In genomic region chr3:71488391-71488809, GRCh38 we compare ENCODE assay signal across 16 cellular contexts.
A peak's percentile ranks its signal among the peaks of the same experiment; 100 is the strongest.
DNase-seq lines count a peak whose midpoint lies in the region; ATAC-seq and TF ChIP-seq lines count a peak whose summit lies in the region.
"Had no signal": no experiment of that assay in that cellular context is flagged by ENCODE, and none has a peak within 500 bp of the region (broad histone marks: within the 10 kb centered on the region; RNA-seq: fewer than 3 reads in every experiment).

No MANE protein-coding gene starts in this region.

- peaks cover 5% of the 10 kb centered on the region for H3K9me3 Mint-ChIP-seq in activated naive CD8-positive, alpha-beta T cell treated with anti-CD3 and anti-CD28 coated beads, Interleukin-2, amount 10 ng/mL, durations not matched to agents 7 days and 5 days

- H3K27ac ChIP-seq in thymus (ENCODE audit: low read depth): peak overlapping the region; percentile 42
- H3K27ac ChIP-seq: esophagus squamous epithelium, thoracic aorta had no signal

- H3K4me1 Mint-ChIP-seq in activated naive CD8-positive, alpha-beta T cell treated with anti-CD3 and anti-CD28 coated beads, Interleukin-2, amount 10 ng/mL, durations not matched to agents 7 days and 5 days: peaks cover 76% of the 10 kb centered on the region

- H3K4me3 Mint-ChIP-seq in activated naive CD8-positive, alpha-beta T cell treated with anti-CD3 and anti-CD28 coated beads, Interleukin-2, amount 10 ng/mL, durations not matched to agents 7 days and 5 days: peak overlapping the region; percentile 77

- no peaks in the 10 kb centered on the region for H3K4me1 ChIP-seq in thymus (ENCODE audit: control insufficient read depth, insufficient read depth, low read length)
- H3K4me1 ChIP-seq: esophagus squamous epithelium, prostate gland had no signal

- peak; percentile 79 for ATAC-seq in SK-N-SH treated with all-trans-retinoic acid at 6 μM for 48 hours
- no peak for ATAC-seq in activated naive CD8-positive, alpha-beta T cell treated with anti-CD3 and anti-CD28 coated beads, Interleukin-2, amount 10 ng/mL, durations not matched to agents 7 days and 5 days (ENCODE audit: low read depth)
- no peak for ATAC-seq in HG02623 (IDR thresholded peaks at IDR 0.05; ENCODE audit: unreplicated experiment)
- ATAC-seq: HCT116 had no signal

- POLR2A ChIA-PET in activated naive CD8-positive, alpha-beta T cell treated with anti-CD3 and anti-CD28 coated beads, Interleukin-2, amount 10 ng/mL, durations not matched to agents 7 days and 5 days (lab: Charles Lee): interaction anchor here (0.9 to 5.1 kb wide), 7 partner anchors 8 to 183 kb away, joined by 3 to 54 read pairs (median 4); partner anchors contain the start of gene FOXP1

- H3K36me3 Mint-ChIP-seq in activated naive CD8-positive, alpha-beta T cell treated with anti-CD3 and anti-CD28 coated beads, Interleukin-2, amount 10 ng/mL, durations not matched to agents 7 days and 5 days: peaks cover 26% of the 10 kb centered on the region

- intact Hi-C loops in posterior cingulate gyrus (cut with DNase I): no loop called here

- WGBS in thymus: 96% methylated on average over 6 of the region's 6 CpGs

- H3K27me3 ChIP-seq in thymus (ENCODE audit: control insufficient read depth, insufficient read depth): no peaks in the 10 kb centered on the region
- H3K27me3 ChIP-seq: esophagus squamous epithelium had no signal

- H3K4me3 ChIP-seq in thymus (ENCODE audit: low read length): no peak overlapping the region
- H3K4me3 ChIP-seq: esophagus squamous epithelium, mucosa of descending colon, prostate gland, thoracic aorta had no signal

- H3K27ac Mint-ChIP-seq in activated naive CD8-positive, alpha-beta T cell treated with anti-CD3 and anti-CD28 coated beads, Interleukin-2, amount 10 ng/mL, durations not matched to agents 7 days and 5 days: peak overlapping the region; percentile 96

- H3K36me3 ChIP-seq in thymus (ENCODE audit: control insufficient read depth, insufficient read depth): no peaks in the 10 kb centered on the region
- H3K36me3 ChIP-seq: prostate gland, thoracic aorta had no signal

- H3K27me3 Mint-ChIP-seq in activated naive CD8-positive, alpha-beta T cell treated with anti-CD3 and anti-CD28 coated beads, Interleukin-2, amount 10 ng/mL, durations not matched to agents 7 days and 5 days: no peaks in the 10 kb centered on the region

- H3K9me3 ChIP-seq in thymus (ENCODE audit: control insufficient read depth): no peaks in the 10 kb centered on the region
- H3K9me3 ChIP-seq: prostate gland, thoracic aorta had no signal

- DNase-seq in stimulated activated CD4-positive, alpha-beta T cell treated with anti-CD3 and anti-CD28 coated beads, Interleukin-2, amount 100 ng/mL, for 4 hours (ENCODE audit: low read depth): peak; percentile 24
- DNase-seq in stimulated activated CD4-positive, alpha-beta T cell treated with anti-CD3 and anti-CD28 coated beads, Interleukin-4, amount 100 ng/mL, for 24 hours: no peak
- no peak for DNase-seq in activated naive CD8-positive, alpha-beta T cell treated with anti-CD3 and anti-CD28 coated beads, Interleukin-2, amount 10 ng/mL, durations not matched to agents 7 days and 5 days
- no peak for DNase-seq in posterior cingulate gyrus
- no peak for DNase-seq in globus pallidus (ENCODE audit: low spot score)
- DNase-seq: anterior cingulate cortex, esophagus squamous epithelium, mucosa of descending colon, NCI-H1694, NCI-H82 had no signal

TF ChIP-seq in SK-N-SH treated with all-trans-retinoic acid at 6 μM for 48 hours, 23 proteins besides CTCF, POLR2A, EP300 and RAD21:
- TF ChIP-seq ARNTL (CRISPR knock-in tag; IDR thresholded peaks at IDR 0.05; ENCODE audit: borderline replicate concordance, low read depth) (no peak), SNAI2 (CRISPR knock-in tag; IDR thresholded peaks at IDR 0.05) (no peak), ZFP3 (CRISPR knock-in tag; IDR thresholded peaks at IDR 0.05) (no peak), ZC3H10 (CRISPR knock-in tag; IDR thresholded peaks at IDR 0.05) (no peak)
